ENCODE assay signal across 10 cellular contexts in genomic region chr3:149553781-149554451, GRCh38.
DNase-seq lines count a peak whose midpoint lies in the region; ATAC-seq, FAIRE-seq and TF ChIP-seq lines count a peak whose summit lies in the region.
"Had no signal": no experiment of that assay in that cellular context is flagged by ENCODE, and none has a peak within 500 bp of the region (broad histone marks: within the 10 kb centered on the region; RNA-seq: fewer than 3 reads in every experiment).

No MANE protein-coding gene starts in this region.

- TF ChIP-seq CTCF in IMR-90 (conservative IDR thresholded peaks at IDR 0.05; ENCODE audit: low read depth, low read length) (no peak), dorsolateral prefrontal cortex (IDR thresholded peaks at IDR 0.05 in 54 of 56, conservative IDR thresholded peaks at IDR 0.05 in 2 of 56; ENCODE audit: low read depth in 1 of 56, partially characterized antibody in 56 of 56) (peak in 1 of 56 donors; percentile 17), right lobe of liver (IDR thresholded peaks at IDR 0.05) (no peak)

- no peak overlapping the region for H3K4me3 ChIP-seq in IMR-90 (ENCODE audit: insufficient read depth, low read depth, low read length)
- peak overlapping the region in 38 of 59 donors; percentile 4 to 61 (median 24) for H3K4me3 ChIP-seq in dorsolateral prefrontal cortex
- H3K4me3 ChIP-seq in right lobe of liver = no peak overlapping the region
- H3K4me3 ChIP-seq in subcutaneous abdominal adipose tissue (ENCODE audit: low read depth in 1 of 5, low read length in 5 of 5) = peak overlapping the region in 3 of 5 donors; percentile 34 to 44 (median 40)
- no peak overlapping the region for H3K4me3 ChIP-seq in small intestine (ENCODE audit: low read depth in 1 of 2, low read length in 2 of 2)

- ATAC-seq in IMR-90 (ENCODE audit: low read depth) = peak; percentile 56
- ATAC-seq in right lobe of liver = peak; percentile 31 to 66 (median 44)
- no peak for ATAC-seq in GM19324 (IDR thresholded peaks at IDR 0.05; ENCODE audit: low FRiP score, unreplicated experiment)
- ATAC-seq in HG03354 (IDR thresholded peaks at IDR 0.05; ENCODE audit: poor library complexity, severe bottlenecking, unreplicated experiment) = no peak
- ATAC-seq: activated T-helper 17 cell treated with anti-CD3 and anti-CD28 coated beads, Interleukin-2, amount 50 U/mL, for 72 hours had no signal

- no peak for FAIRE-seq in small intestine (lab: Jason Lieb, UNC)

- H3K4me1 ChIP-seq in IMR-90 (ENCODE audit: control insufficient read depth, insufficient read depth, low read length) (peaks cover 18% of the 10 kb centered on the region), right lobe of liver (peaks cover 0 to 12% (median 5%) of the 10 kb centered on the region in 4 donors), subcutaneous abdominal adipose tissue (ENCODE audit: control insufficient read depth in 5 of 5, insufficient read depth in 5 of 5, low read length in 5 of 5) (peaks cover 13 to 42% (median 34%) of the 10 kb centered on the region in 5 donors), small intestine (ENCODE audit: control insufficient read depth in 2 of 2, insufficient read depth in 1 of 2, low read depth in 1 of 2, low read length in 1 of 2) (peaks cover 0 to 4% of the 10 kb centered on the region in 2 donors)

- CTCF ChIA-PET in IMR-90 (lab: Yijun Ruan, JAX) = interaction anchor here (0.6 to 1.6 kb wide), 3 partner anchors 12 to 15 kb away, joined by 3 to 5 read pairs (median 3); no protein-coding TSS in a partner anchor

- H4K91ac ChIP-seq in IMR-90 (ENCODE audit: insufficient read depth, low read depth, low read length) = peak overlapping the region; percentile 13; the same call in 1 of the 2 replicates

- H2BK15ac ChIP-seq in IMR-90 (ENCODE audit: low read depth, low read length) = peak overlapping the region; percentile 81; the same call in 2 of the 3 replicates

- TF ChIP-seq RAD21 in IMR-90 (IDR thresholded peaks at IDR 0.05; ENCODE audit: low read length) = no peak

- peak overlapping the region; percentile 28; the same call in 1 of the 2 replicates for H2BK20ac ChIP-seq in IMR-90 (ENCODE audit: low read depth, low read length)

- in situ Hi-C loops in IMR-90 (cut with MboI; ENCODE audit: low sequenced_read_pairs) = no loop called here

- H2AK9ac ChIP-seq in IMR-90 (replicated peaks; ENCODE audit: low read depth, low read length, poor library complexity) = no peak overlapping the region

- peak overlapping the region; percentile 9 for H3K4me2 ChIP-seq in IMR-90 (ENCODE audit: low read depth, low read length)

- H2BK5ac ChIP-seq in IMR-90 (ENCODE audit: low read depth, low read length, poor library complexity, severe bottlenecking) = peak overlapping the region; percentile 65

- H3K9ac ChIP-seq in IMR-90 (ENCODE audit: low read depth, low read length) (0 out of 2 replicates have a peak overlapping the region, but pooled peaks have one; percentile 6), subcutaneous abdominal adipose tissue (ENCODE audit: low read length in 5 of 5) (peak overlapping the region in 2 of 5 donors; percentile 16 to 41)

- H3K56ac ChIP-seq in IMR-90 (ENCODE audit: extremely low read depth, insufficient read depth, low read length) = peak overlapping the region; percentile 32; the same call in 1 of the 2 replicates

- peaks cover 13% of the 10 kb centered on the region for H4K20me1 ChIP-seq in IMR-90 (ENCODE audit: insufficient read depth, low read length)

- no peak; the same call in 1 of the 2 replicates for TF ChIP-seq POLR2A in IMR-90 (IDR thresholded peaks at IDR 0.05; ENCODE audit: low read depth, low read length)
- TF ChIP-seq POLR2A in right lobe of liver (IDR thresholded peaks at IDR 0.05) = no peak

- H3K36me3 ChIP-seq in IMR-90 (ENCODE audit: control insufficient read depth, insufficient read depth, low read length) (no peaks in the 10 kb centered on the region; the same call in 1 of the 2 replicates), right lobe of liver (no peaks in the 10 kb centered on the region), subcutaneous abdominal adipose tissue (ENCODE audit: control insufficient read depth in 5 of 5, insufficient read depth in 5 of 5, low read length in 5 of 5) (no peaks in the 10 kb centered on the region), small intestine (ENCODE audit: control insufficient read depth in 2 of 2, insufficient read depth in 2 of 2, low read length in 2 of 2) (no peaks in the 10 kb centered on the region)

- peak overlapping the region; percentile 43 to 50; a peak in 1 of 4 replicates for H4K8ac ChIP-seq in IMR-90 (ENCODE audit: low read depth in 2 of 2, low read length in 2 of 2)

- H3K27ac ChIP-seq in IMR-90 (ENCODE audit: insufficient read depth, low read length) (peak overlapping the region; percentile 80), dorsolateral prefrontal cortex (peak overlapping the region in 29 of 59 donors; percentile 1 to 78 (median 32)), right lobe of liver (peak overlapping the region in 1 of 3 donors; percentile 10), subcutaneous abdominal adipose tissue (ENCODE audit: low read depth, low read length) (peak overlapping the region; percentile 76), small intestine (ENCODE audit: low read depth in 1 of 2, low read length in 1 of 2) (peak overlapping the region in 1 of 2 donors; percentile 68)

- peak overlapping the region; percentile 47; the same call in 1 of the 2 replicates for H3K4ac ChIP-seq in IMR-90 (ENCODE audit: low read depth, low read length)

- H3K79me1 ChIP-seq in IMR-90 (ENCODE audit: low read depth in 1 of 2, low read length in 2 of 2) = peaks cover 15 to 71% of the 10 kb centered on the region in 2 experiments; a peak in 2 of 4 replicates

- peak overlapping the region; percentile 13 for H4K5ac ChIP-seq in IMR-90 (ENCODE audit: low read depth, low read length)

- H3K23ac ChIP-seq in IMR-90 (ENCODE audit: low read depth, low read length) = peak overlapping the region; percentile 79

- H2AK5ac ChIP-seq in IMR-90 (ENCODE audit: low read depth, low read length) = peak overlapping the region; percentile 25

- DNase-seq in IMR-90 (peak; percentile 94), dorsolateral prefrontal cortex (no peak), right lobe of liver (no peak), small intestine (no peak), H4 (ENCODE audit: low spot score) (no peak)
- DNase-seq: SW 1271 had no signal

- WGBS in IMR-90 (ENCODE audit: extremely low coverage in 2 of 2, insufficient read length in 1 of 2), 2 experiments = no CpG with 5 or more reads among the region's 13 CpGs
- WGBS in right lobe of liver (ENCODE audit: insufficient coverage, low coverage, low lambda C conversion rate, missing lambda C conversion rate) = 48% methylated on average over 13 of the region's 13 CpGs
- 50 to 76% (median 71%) methylated on average over 13 of the region's 13 CpGs for WGBS in small intestine, 3 donors

- H3K9me3 ChIP-seq in IMR-90 (ENCODE audit: control insufficient read depth, insufficient read depth, low read length) = no peaks in the 10 kb centered on the region
- no peaks in the 10 kb centered on the region for H3K9me3 ChIP-seq in right lobe of liver
- H3K9me3 ChIP-seq in subcutaneous abdominal adipose tissue (ENCODE audit: control insufficient read depth in 5 of 5, low read length in 5 of 5) = no peaks in the 10 kb centered on the region
- no peaks in the 10 kb centered on the region for H3K9me3 ChIP-seq in small intestine (ENCODE audit: control insufficient read depth, low read depth)

- peaks cover 11% of the 10 kb centered on the region for H3K9me1 ChIP-seq in IMR-90 (ENCODE audit: insufficient read depth, low read length)

- H3K14ac ChIP-seq in IMR-90 (replicated peaks; ENCODE audit: low read depth, low read length) = peak overlapping the region; percentile 82

- intact Hi-C loops in IMR-90 (cut with micrococcal nuclease) = no loop called here
- intact Hi-C loops in dorsolateral prefrontal cortex (cut with DNase I) = no loop called here
- intact Hi-C loops in right lobe of liver (cut with DNase I) = no loop called here

- peak overlapping the region; percentile 70; the same call in 1 of the 2 replicates for H2BK120ac ChIP-seq in IMR-90 (ENCODE audit: low read depth, low read length)

- peak overlapping the region; percentile 3 for H3K18ac ChIP-seq in IMR-90 (ENCODE audit: low read depth, low read length)

- no peaks in the 10 kb centered on the region for H3K27me3 ChIP-seq in IMR-90 (ENCODE audit: control insufficient read depth, insufficient read depth, low read length)
- H3K27me3 ChIP-seq in dorsolateral prefrontal cortex = no peaks in the 10 kb centered on the region
- H3K27me3 ChIP-seq in right lobe of liver = no peaks in the 10 kb centered on the region
- H3K27me3 ChIP-seq in subcutaneous abdominal adipose tissue (ENCODE audit: control insufficient read depth in 5 of 5, insufficient read depth in 4 of 5, low read length in 5 of 5) = no peaks in the 10 kb centered on the region
- H3K27me3 ChIP-seq in small intestine (ENCODE audit: control insufficient read depth in 2 of 2, insufficient read depth in 2 of 2, low read length in 2 of 2) = no peaks in the 10 kb centered on the region

- POLR2A ChIA-PET in IMR-90 (lab: Charles Lee; ENCODE audit: unreplicated experiment) = no interaction called here

- H2AFZ ChIP-seq in IMR-90 (replicated peaks; ENCODE audit: low read length, poor library complexity) = peak overlapping the region; percentile 9

- dilution Hi-C loops in IMR-90 (cut with HindIII; ENCODE audit: low sequenced_read_pairs, unreplicated experiment) = no loop called here

- BruUV-seq in IMR-90 (replicated peaks; lab: Mats Ljungman, UMichigan) = no TSS peak

TF ChIP-seq in IMR-90, 13 proteins besides CTCF, POLR2A, EP300 and RAD21 (continues in another document):
- TF ChIP-seq BHLHE40 (IDR thresholded peaks at IDR 0.05; ENCODE audit: low read depth, low read length) = 0 out of 2 replicates have a peak, but pooled peaks have one; percentile 15
- peak; percentile 79 for TF ChIP-seq MAFK (IDR thresholded peaks at IDR 0.05; ENCODE audit: low read depth, low read length)
- TF ChIP-seq NFE2L2 (IDR thresholded peaks at IDR 0.05; ENCODE audit: low read depth, low read length) = no peak
- TF ChIP-seq MAZ (IDR thresholded peaks at IDR 0.05; ENCODE audit: borderline replicate concordance, low read depth, low read length) = no peak
- no peak for TF ChIP-seq SMC3 (IDR thresholded peaks at IDR 0.05; ENCODE audit: low read depth, low read length)
- peak; percentile 52; the same call in 1 of the 2 replicates for TF ChIP-seq FOS (IDR thresholded peaks at IDR 0.05; ENCODE audit: low read depth, low read length)
- no peak for TF ChIP-seq CEBPB (IDR thresholded peaks at IDR 0.05; ENCODE audit: low read depth, low read length)
- TF ChIP-seq MXI1 (IDR thresholded peaks at IDR 0.05; ENCODE audit: borderline replicate concordance, low read depth, low read length) = 0 out of 2 replicates have a peak, but pooled peaks have one; percentile 39

Comparison
In these comparisons a context has a peak if more than half of its experiments do, and no peak if none do; other contexts are left out.
1. ATAC-seq: peak in IMR-90 (single experiment) and right lobe of liver (4 of 4); none in GM19324 (single experiment) and HG03354 (single experiment).
2. H3K4me3 ChIP-seq: peak in dorsolateral prefrontal cortex (38 of 59) and subcutaneous abdominal adipose tissue (3 of 5); none in IMR-90 (single experiment), right lobe of liver (0 of 3) and small intestine (0 of 2).